Comparison of ENCODE assay signal across 8 cellular contexts in genomic region chr5:123512631-123513461, GRCh38. TPM values are rescaled to one million over a fixed set of nuclear protein-coding genes. Genes with fewer than 3 reads are reported as not detected.
DNase-seq lines count a peak whose midpoint lies in the region; ATAC-seq and TF ChIP-seq lines count a peak whose summit lies in the region.

No MANE protein-coding gene starts in this region.

- peaks cover 10% of the 10 kb centered on the region for H3K36me3 Mint-ChIP-seq in activated T-cell treated with anti-CD3 and anti-CD28 coated beads, Interleukin-2, amount 50 U/mL, for 24 hours (ENCODE audit: low read depth)
- no peaks in the 10 kb centered on the region for H3K36me3 Mint-ChIP-seq in natural killer cell treated with Interleukin-12 subunit alpha and Interleukin-12 subunit beta and Interleukin-15 and Interleukin-18, amount 100 ng/mL, for 72 hours

- no peaks in the 10 kb centered on the region for H3K9me3 ChIP-seq in thymus (ENCODE audit: control insufficient read depth)

- H3K4me1 ChIP-seq in thymus (ENCODE audit: control insufficient read depth, insufficient read depth, low read length), result no peaks in the 10 kb centered on the region

- H3K4me3 ChIP-seq in fibroblast of pulmonary artery (replicated peaks; ENCODE audit: low read depth, low read length) (peak overlapping the region; percentile 78), thymus (ENCODE audit: low read length) (peak overlapping the region; percentile 85)

- H3K4me3 Mint-ChIP-seq in activated T-cell treated with anti-CD3 and anti-CD28 coated beads, Interleukin-2, amount 50 U/mL, for 24 hours, result peak overlapping the region; percentile 94
- H3K4me3 Mint-ChIP-seq in natural killer cell treated with Interleukin-12 subunit alpha and Interleukin-12 subunit beta and Interleukin-15 and Interleukin-18, amount 100 ng/mL, for 72 hours, result peak overlapping the region; percentile 86

- H3K4me1 Mint-ChIP-seq in activated T-cell treated with anti-CD3 and anti-CD28 coated beads, Interleukin-2, amount 50 U/mL, for 24 hours (ENCODE audit: low read depth), result peaks cover 56% of the 10 kb centered on the region
- peaks cover 38 to 49% of the 10 kb centered on the region in 2 donors for H3K4me1 Mint-ChIP-seq in natural killer cell treated with Interleukin-12 subunit alpha and Interleukin-12 subunit beta and Interleukin-15 and Interleukin-18, amount 100 ng/mL, for 72 hours (ENCODE audit: low read depth in 2 of 2)

- no peaks in the 10 kb centered on the region for H3K27me3 ChIP-seq in thymus (ENCODE audit: control insufficient read depth, insufficient read depth)

- peak; percentile 31 for ATAC-seq in HG02763 (IDR thresholded peaks at IDR 0.05; ENCODE audit: unreplicated experiment)
- ATAC-seq in natural killer cell treated with Interleukin-12 subunit alpha and Interleukin-12 subunit beta and Interleukin-15 and Interleukin-18, amount 100 ng/mL, for 72 hours, result peak; percentile 17 to 43

- H3K27ac Mint-ChIP-seq in activated T-cell treated with anti-CD3 and anti-CD28 coated beads, Interleukin-2, amount 50 U/mL, for 24 hours, result peak overlapping the region; percentile 97
- peak overlapping the region; percentile 89 to 93 for H3K27ac Mint-ChIP-seq in natural killer cell treated with Interleukin-12 subunit alpha and Interleukin-12 subunit beta and Interleukin-15 and Interleukin-18, amount 100 ng/mL, for 72 hours

- H3K9me3 Mint-ChIP-seq in activated T-cell treated with anti-CD3 and anti-CD28 coated beads, Interleukin-2, amount 50 U/mL, for 24 hours, result no peaks in the 10 kb centered on the region
- no peaks in the 10 kb centered on the region for H3K9me3 Mint-ChIP-seq in natural killer cell treated with Interleukin-12 subunit alpha and Interleukin-12 subunit beta and Interleukin-15 and Interleukin-18, amount 100 ng/mL, for 72 hours

- TF ChIP-seq CTCF in fibroblast of pulmonary artery (IDR thresholded peaks at IDR 0.05; ENCODE audit: low read length, missing control alignments), result no peak

- no peaks in the 10 kb centered on the region for H3K36me3 ChIP-seq in thymus (ENCODE audit: control insufficient read depth, insufficient read depth)

- H3K27ac ChIP-seq in thymus (ENCODE audit: low read depth), result peak overlapping the region; percentile 92

- peaks cover 4% of the 10 kb centered on the region for H3K27me3 Mint-ChIP-seq in activated T-cell treated with anti-CD3 and anti-CD28 coated beads, Interleukin-2, amount 50 U/mL, for 24 hours
- peaks cover 0 to 2% of the 10 kb centered on the region in 2 donors for H3K27me3 Mint-ChIP-seq in natural killer cell treated with Interleukin-12 subunit alpha and Interleukin-12 subunit beta and Interleukin-15 and Interleukin-18, amount 100 ng/mL, for 72 hours

- DNase-seq in DMS79 treated with DMSO at 0.1 percent for 48 hours (lab: John Stamatoyannopoulos, UW) (peak; percentile 15), DMS79 (lab: John Stamatoyannopoulos, UW) (no peak), NCI-H748 treated with DMSO at 0.1 percent for 48 hours (lab: John Stamatoyannopoulos, UW) (peak; percentile 29), fibroblast of pulmonary artery (ENCODE audit: low read depth) (peak; percentile 44)
- peak; percentile 63 for DNase-seq in activated T-cell treated with anti-CD3 and anti-CD28 coated beads, Interleukin-2, amount 50 U/mL, for 24 hours
- peak; percentile 72 for DNase-seq in natural killer cell treated with Interleukin-12 subunit alpha and Interleukin-12 subunit beta and Interleukin-15 and Interleukin-18, amount 100 ng/mL, for 72 hours (ENCODE audit: low spot score)

- under 1% methylated on average over 46 of the region's 46 CpGs for WGBS in thymus

RNA-seq across cellular contexts. Expression of gene CSNK1G3, which starts 0.9 kb away (rescaled TPM):
- total RNA-seq in natural killer cell treated with Interleukin-12 subunit alpha and Interleukin-12 subunit beta and Interleukin-15 and Interleukin-18, amount 100 ng/mL, for 72 hours, result 10 to 100 TPM; 34.3 to 35.4 TPM
- polyA plus RNA-seq in thymus, result 18.9 TPM
